In genomic region chr14:104844306-104845032, GRCh38 we compare ENCODE assay signal across 11 cellular contexts. TPM values are rescaled to one million over a fixed set of nuclear protein-coding genes. Genes with fewer than 3 reads are reported as not detected.
A peak's percentile ranks its signal among the peaks of the same experiment; 100 is the strongest.
DNase-seq lines count a peak whose midpoint lies in the region; ATAC-seq, FAIRE-seq and TF ChIP-seq lines count a peak whose summit lies in the region.
"Had no signal": no experiment of that assay in that cellular context is flagged by ENCODE, and none has a peak within 500 bp of the region (broad histone marks: within the 10 kb centered on the region; RNA-seq: fewer than 3 reads in every experiment).

No MANE protein-coding gene starts in this region.

- H4K20me1 ChIP-seq in keratinocyte (ENCODE audit: control insufficient read depth, extremely low read depth, insufficient read depth, low read length) = no peaks in the 10 kb centered on the region

- dilution Hi-C loops in keratinocyte (cut with MboI; ENCODE audit: extremely low pct_ligation_motif_present, low sequenced_read_pairs) = no loop called here

- no peak overlapping the region for H2AFZ ChIP-seq in keratinocyte (ENCODE audit: control insufficient read depth, low read length)

- H3K9me3 ChIP-seq in HUES48 (ENCODE audit: control insufficient read depth, insufficient read depth, low read length) = no peaks in the 10 kb centered on the region
- H3K9me3 ChIP-seq in keratinocyte (ENCODE audit: control insufficient read depth, low read depth, low read length) = no peaks in the 10 kb centered on the region
- no peaks in the 10 kb centered on the region for H3K9me3 ChIP-seq in WERI-Rb-1 (ENCODE audit: severe bottlenecking)
- H3K9me3 ChIP-seq in effector memory CD4-positive, alpha-beta T cell (ENCODE audit: control insufficient read depth, low read length) = no peaks in the 10 kb centered on the region
- H3K9me3 ChIP-seq: SJSA1 had no signal

- peak; percentile 30 for ATAC-seq in sciatic nerve

- TF ChIP-seq CTCF in keratinocyte (optimal IDR thresholded peaks at IDR 0.05 in 1 of 3, IDR thresholded peaks at IDR 0.05 in 1 of 3, conservative IDR thresholded peaks at IDR 0.05 in 1 of 3; ENCODE audit: extremely low read depth in 1 of 3, insufficient read depth in 2 of 3, low read length in 3 of 3) (no peak), WERI-Rb-1 (IDR thresholded peaks at IDR 0.05; ENCODE audit: low read depth, low read length) (no peak)

- DNase-seq in cerebellar cortex (ENCODE audit: low spot score) (peak; percentile 61), keratinocyte (ENCODE audit: low read depth, low spot score) (no peak), sciatic nerve (ENCODE audit: low spot score) (no peak), COLO829 (ENCODE audit: low spot score) (no peak), WERI-Rb-1 (no peak), 8988T (no peak)
- DNase-seq in effector memory CD4-positive, alpha-beta T cell = no peak
- DNase-seq: activated CD8-positive, alpha-beta memory T cell treated with anti-CD3 and anti-CD28 coated beads, Interleukin-2, amount 50 U/mL, for 4 hours; NCI-H1417 treated with DMSO at 0.1 percent for 48 hours had no signal

- intact Hi-C loops in sciatic nerve (cut with DNase I) = no loop called here

- H3K27me3 ChIP-seq in HUES48 (ENCODE audit: control insufficient read depth, insufficient read depth, low read length) = peaks cover 46% of the 10 kb centered on the region
- H3K27me3 ChIP-seq in keratinocyte (ENCODE audit: control insufficient read depth, extremely low read depth, insufficient read depth, low read length) = peaks cover 34% of the 10 kb centered on the region
- H3K27me3 ChIP-seq in WERI-Rb-1 (ENCODE audit: insufficient read depth, low read depth, severe bottlenecking) = no peaks in the 10 kb centered on the region
- H3K27me3 ChIP-seq in effector memory CD4-positive, alpha-beta T cell (replicated peaks; ENCODE audit: control insufficient read depth, insufficient read depth, low read length, poor library complexity, severe bottlenecking) = peaks cover 27% of the 10 kb centered on the region

- H3K4me1 ChIP-seq in HUES48 (ENCODE audit: control insufficient read depth, insufficient read depth, low read length) = peaks cover 11% of the 10 kb centered on the region
- H3K4me1 ChIP-seq in keratinocyte (ENCODE audit: control insufficient read depth, extremely low read depth, insufficient read depth, low read length) = peaks cover 8% of the 10 kb centered on the region
- H3K4me1 ChIP-seq in effector memory CD4-positive, alpha-beta T cell (ENCODE audit: control insufficient read depth, insufficient read depth, low read length, poor library complexity, severe bottlenecking) = peaks cover 7% of the 10 kb centered on the region
- H3K4me1 ChIP-seq: SJSA1 had no signal

- H3K4me2 ChIP-seq in keratinocyte (ENCODE audit: control insufficient read depth, extremely low read depth, insufficient read depth, low read depth, low read length) = peak overlapping the region; percentile 51

- FAIRE-seq in keratinocyte (lab: Jason Lieb, UNC) = no peak

- no peaks in the 10 kb centered on the region for H3K9me1 ChIP-seq in keratinocyte (ENCODE audit: control insufficient read depth, extremely low read depth, insufficient read depth, low read length)

- H3K4me3 ChIP-seq in HUES48 (ENCODE audit: low read depth, low read length) (peak overlapping the region; percentile 69), keratinocyte (ENCODE audit: control insufficient read depth in 2 of 3, extremely low read depth in 1 of 3, insufficient read depth in 2 of 3, low read depth in 1 of 3, low read length in 3 of 3) (no peak overlapping the region), WERI-Rb-1 (ENCODE audit: low read depth, low read length) (no peak overlapping the region)
- no peak overlapping the region for H3K4me3 ChIP-seq in effector memory CD4-positive, alpha-beta T cell (ENCODE audit: insufficient read depth, low read depth, low read length, poor library complexity, severe bottlenecking)
- H3K4me3 ChIP-seq: SJSA1 had no signal

- no peaks in the 10 kb centered on the region for H3K36me3 ChIP-seq in HUES48 (ENCODE audit: control insufficient read depth, insufficient read depth, low read length)
- no peaks in the 10 kb centered on the region for H3K36me3 ChIP-seq in keratinocyte (ENCODE audit: control insufficient read depth in 2 of 2, extremely low read depth in 1 of 2, insufficient read depth in 2 of 2, low read length in 2 of 2)
- no peaks in the 10 kb centered on the region for H3K36me3 ChIP-seq in WERI-Rb-1
- H3K36me3 ChIP-seq in effector memory CD4-positive, alpha-beta T cell (ENCODE audit: control insufficient read depth, insufficient read depth, low read length) = no peaks in the 10 kb centered on the region
- H3K36me3 ChIP-seq: SJSA1 had no signal

- H3K27ac ChIP-seq in HUES48 (ENCODE audit: low read depth, low read length) (peak overlapping the region; percentile 52), keratinocyte (ENCODE audit: control insufficient read depth, insufficient read depth, low read length) (no peak overlapping the region), WERI-Rb-1 (no peak overlapping the region)
- no peak overlapping the region for H3K27ac ChIP-seq in effector memory CD4-positive, alpha-beta T cell (ENCODE audit: insufficient read depth, low read length, poor library complexity, severe bottlenecking)
- H3K27ac ChIP-seq: SJSA1 had no signal

- H3K9ac ChIP-seq in HUES48 (ENCODE audit: low read depth, low read length) (no peak overlapping the region), keratinocyte (ENCODE audit: control insufficient read depth, extremely low read depth, insufficient read depth, low read length) (no peak overlapping the region)

- no peaks in the 10 kb centered on the region for H3K79me2 ChIP-seq in keratinocyte (ENCODE audit: control insufficient read depth, insufficient read depth, low read length)

RNA-seq across cellular contexts. Expression of gene CEP170B, which starts 20.6 kb away (rescaled TPM):
- polyA plus RNA-seq in keratinocyte = 8.7 to 15.6 TPM (median 14.9 TPM) in 3 replicates
- 10.9 TPM for polyA plus RNA-seq in keratinocyte (2011; ENCODE audit: low read depth)
- 7.2 and 19.4 TPM in 2 replicates for polyA plus RNA-seq in keratinocyte (2011; cell fraction: cytosol; rRNA removed)
- 46.1 and 66.7 TPM in 2 replicates for polyA plus RNA-seq in keratinocyte (2011; cell fraction: nucleus; rRNA removed)
- polyA plus RNA-seq in keratinocyte (2012; ENCODE audit: low replicate concordance) = 23.0 and 30.9 TPM in 2 replicates
- 13.7 to 25.4 TPM (median 16.7 TPM) in 3 replicates for polyA minus RNA-seq in keratinocyte
- polyA minus RNA-seq in keratinocyte (2011; cell fraction: cytosol; rRNA and poly(A)+ RNA removed) = 53.3 TPM
- polyA minus RNA-seq in keratinocyte (2011; cell fraction: nucleus; rRNA and poly(A)+ RNA removed) = 38.9 TPM in 2 replicates
- 15.3 TPM for total RNA-seq in sciatic nerve

RNA-seq across cellular contexts. Expression of gene ZBTB42, which starts 43.6 kb away (rescaled TPM):
- polyA plus RNA-seq in keratinocyte = 0.50 to 0.73 TPM (median 0.73 TPM) in 3 replicates
- 0.25 TPM for polyA plus RNA-seq in keratinocyte (2011; ENCODE audit: low read depth)
- 0.39 and 0.66 TPM in 2 replicates for polyA plus RNA-seq in keratinocyte (2011; cell fraction: cytosol; rRNA removed)
- 0.53 and 0.95 TPM in 2 replicates for polyA plus RNA-seq in keratinocyte (2011; cell fraction: nucleus; rRNA removed)
- 0.73 and 1.2 TPM in 2 replicates for polyA plus RNA-seq in keratinocyte (2012; ENCODE audit: low replicate concordance)
- polyA minus RNA-seq in keratinocyte = 0.96 to 1.8 TPM (median 1.4 TPM) in 3 replicates
- polyA minus RNA-seq in keratinocyte (2011; cell fraction: cytosol; rRNA and poly(A)+ RNA removed) = 2.1 TPM
- 0.47 and 0.74 TPM in 2 replicates for polyA minus RNA-seq in keratinocyte (2011; cell fraction: nucleus; rRNA and poly(A)+ RNA removed)
- total RNA-seq in sciatic nerve = 3.6 TPM

RNA-seq across cellular contexts. Expression of gene AKT1, which starts 48.9 kb away (rescaled TPM):
- 82.3 to 102 TPM (median 95.5 TPM) in 3 replicates for polyA plus RNA-seq in keratinocyte
- polyA plus RNA-seq in keratinocyte (2011; ENCODE audit: low read depth) = 41.8 TPM
- polyA plus RNA-seq in keratinocyte (2011; cell fraction: cytosol; rRNA removed) = 92.7 and 139 TPM in 2 replicates
- polyA plus RNA-seq in keratinocyte (2011; cell fraction: nucleus; rRNA removed) = 92.9 and 114 TPM in 2 replicates
- 42.3 and 107 TPM in 2 replicates for polyA plus RNA-seq in keratinocyte (2012; ENCODE audit: low replicate concordance)
- 123 to 292 TPM (median 136 TPM) in 3 replicates for polyA minus RNA-seq in keratinocyte
- polyA minus RNA-seq in keratinocyte (2011; cell fraction: cytosol; rRNA and poly(A)+ RNA removed) = 216 TPM
- polyA minus RNA-seq in keratinocyte (2011; cell fraction: nucleus; rRNA and poly(A)+ RNA removed) = 38.2 and 40.0 TPM in 2 replicates
- 90.4 TPM for total RNA-seq in sciatic nerve
